ENCODE assay signal across 1 cellular context in genomic region chr1:32685498-32685897, GRCh38.
TF ChIP-seq lines count a peak whose summit lies in the region.

No MANE protein-coding gene starts in this region.

TF ChIP-seq in K562, 482 proteins besides CTCF, POLR2A, EP300 and RAD21:
- TF ChIP-seq ZNF311 (CRISPR knock-in tag; IDR thresholded peaks at IDR 0.05) = no peak
- TF ChIP-seq MXD1 (CRISPR knock-in tag; IDR thresholded peaks at IDR 0.05; ENCODE audit: borderline replicate concordance, poor library complexity, severe bottlenecking) = no peak
- TF ChIP-seq SIN3B (IDR thresholded peaks at IDR 0.05; ENCODE audit: low read depth) = no peak
- no peak for TF ChIP-seq MEIS2 (IDR thresholded peaks at IDR 0.05; ENCODE audit: partially characterized antibody)
- no peak for TF ChIP-seq CREB1 (IDR thresholded peaks at IDR 0.05)
- no peak for TF ChIP-seq CREB1 (CRISPR knock-in tag; IDR thresholded peaks at IDR 0.05)
- no peak for TF ChIP-seq PKNOX1 (IDR thresholded peaks at IDR 0.05)
- TF ChIP-seq NFYB (IDR thresholded peaks at IDR 0.05; ENCODE audit: extremely low read depth, insufficient read length) = no peak
- TF ChIP-seq TEAD2 (tag; IDR thresholded peaks at IDR 0.05) = no peak
- TF ChIP-seq FOXK1 (CRISPR knock-in tag; IDR thresholded peaks at IDR 0.05; ENCODE audit: borderline replicate concordance) = no peak
- TF ChIP-seq ZNF785 (CRISPR knock-in tag; IDR thresholded peaks at IDR 0.05) = no peak
- no peak for TF ChIP-seq ZNF146 (CRISPR knock-in tag; IDR thresholded peaks at IDR 0.05; ENCODE audit: unreplicated experiment)
- TF ChIP-seq TFAP4 (CRISPR knock-in tag; IDR thresholded peaks at IDR 0.05; ENCODE audit: borderline replicate concordance) = no peak
- no peak for TF ChIP-seq USF2 (CRISPR knock-in tag; IDR thresholded peaks at IDR 0.05)
- TF ChIP-seq ZNF639 (CRISPR knock-in tag; conservative IDR thresholded peaks at IDR 0.05 in 1 of 2, IDR thresholded peaks at IDR 0.05 in 1 of 2) = no peak
